ENCODE assay signal across 16 cellular contexts in the genomic region with DNA sequence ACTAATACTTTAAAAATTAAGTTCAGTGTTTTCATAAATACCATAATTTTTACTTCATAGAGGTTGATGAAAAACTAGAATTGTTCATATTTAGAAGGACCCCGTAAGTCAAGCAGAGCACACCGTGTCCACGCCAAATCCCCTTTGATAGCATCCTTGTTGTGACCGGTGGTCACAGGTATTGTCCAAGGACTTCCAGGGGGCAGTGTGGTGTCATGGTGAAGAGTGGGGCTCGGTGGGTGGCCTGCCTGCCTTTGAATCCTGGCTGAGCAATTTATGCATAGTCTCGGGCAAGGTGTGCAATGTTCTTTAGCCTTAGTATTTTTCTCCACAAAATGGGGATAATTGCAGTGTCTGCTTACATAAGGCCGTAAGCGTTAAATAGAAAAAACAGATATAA.
DNase-seq lines count a peak whose midpoint lies in the region; ATAC-seq and FAIRE-seq lines count a peak whose summit lies in the region.
"Had no signal": no experiment of that assay in that cellular context is flagged by ENCODE, and none has a peak within 500 bp of the region (broad histone marks: within the 10 kb centered on the region; RNA-seq: fewer than 3 reads in every experiment).

No MANE protein-coding gene starts in this region.

- ATAC-seq in HG03139 (IDR thresholded peaks at IDR 0.05; ENCODE audit: unreplicated experiment) = no peak
- ATAC-seq: CD8-positive, alpha-beta T cell; GM12878; Panc1 had no signal

- peak; percentile 58 for FAIRE-seq in urothelium cell line (lab: Jason Lieb, UNC)
- FAIRE-seq: D721Med, GM12878 had no signal

- DNase-seq in NCI-H146 (lab: John Stamatoyannopoulos, UW) = peak; percentile 37
- DNase-seq in NCI-H146 treated with DMSO at 0.1 percent for 48 hours (lab: John Stamatoyannopoulos, UW; ENCODE audit: unreplicated experiment) = no peak
- peak; percentile 41 for DNase-seq in NCI-H69 (lab: John Stamatoyannopoulos, UW)
- DNase-seq in cerebellum (ENCODE audit: low spot score) = peak; percentile 4
- no peak for DNase-seq in urothelium cell line (ENCODE audit: low spot score)
- no peak for DNase-seq in DMS 273 treated with DMSO at 0.1 percent for 48 hours (lab: John Stamatoyannopoulos, UW)
- no peak for DNase-seq in KG1 (lab: John Stamatoyannopoulos, UW)
- DNase-seq: CD8-positive, alpha-beta T cell; GDM1; NCI-H1930; NCI-H526 treated with DMSO at 0.1 percent for 48 hours; SHP77 had no signal

Comparison
In these comparisons a context has a peak if more than half of its experiments do, and no peak if none do; other contexts are left out.
1. DNase-seq: peak in NCI-H146 (single experiment), NCI-H69 (single experiment) and cerebellum (single experiment); none in NCI-H146 treated with DMSO at 0.1 percent for 48 hours (single experiment), urothelium cell line (single experiment), DMS 273 treated with DMSO at 0.1 percent for 48 hours (single experiment) and KG1 (single experiment).